In the genomic region with DNA sequence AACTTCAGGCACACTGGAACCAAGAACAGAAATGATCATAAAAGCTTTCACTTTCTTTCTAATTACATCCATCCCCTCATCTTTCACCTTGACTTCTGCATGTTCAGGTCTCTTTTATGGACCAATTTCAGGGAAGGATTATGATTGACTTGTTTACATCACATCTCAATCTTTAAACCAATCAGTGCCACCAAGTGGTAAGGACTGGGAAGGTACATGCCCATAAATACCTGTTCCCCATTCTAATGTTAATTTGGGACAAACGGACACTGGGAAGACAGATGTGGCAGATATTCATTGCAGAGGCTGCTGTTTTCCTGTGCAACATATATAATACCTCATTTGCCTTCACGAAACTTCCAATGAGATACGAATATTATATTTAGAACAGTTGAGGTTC, we compare ENCODE assay signal across 24 cellular contexts.
DNase-seq lines count a peak whose midpoint lies in the region; ATAC-seq and TF ChIP-seq lines count a peak whose summit lies in the region.
"Had no signal": no experiment of that assay in that cellular context is flagged by ENCODE, and none has a peak within 500 bp of the region (broad histone marks: within the 10 kb centered on the region; RNA-seq: fewer than 3 reads in every experiment).

No MANE protein-coding gene starts in this region.

- no peak overlapping the region for H2AFZ ChIP-seq in neuronal stem cell (ENCODE audit: low read length)

- no CpG with 5 or more reads among the region's 3 CpGs for WGBS in mesendoderm (ENCODE audit: extremely low coverage, insufficient coverage, low lambda C conversion rate)
- WGBS in neuronal stem cell (ENCODE audit: extremely low coverage in 2 of 2, insufficient read length in 2 of 2, insufficient replicate concordance in 1 of 2), 2 donors = no CpG with 5 or more reads among the region's 3 CpGs

- intact Hi-C loops in Right ventricle myocardium superior (cut with DNase I) (no loop called here), Right ventricle myocardium inferior (cut with DNase I) (no loop called here)

- H2AK5ac ChIP-seq in mesendoderm (ENCODE audit: low read length) (no peak overlapping the region), neuronal stem cell (ENCODE audit: low read depth, low read length) (no peak overlapping the region)

- no peak overlapping the region for H2BK12ac ChIP-seq in neuronal stem cell (ENCODE audit: low read length)

- TF ChIP-seq CTCF in LNCaP clone FGC (IDR thresholded peaks at IDR 0.05; ENCODE audit: control insufficient read depth, extremely low read depth, insufficient read depth) = peak; percentile 36; the same call in 1 of the 2 replicates

- no peaks in the 10 kb centered on the region for H3K9me3 ChIP-seq in neuronal stem cell (replicated peaks in 1 of 2; ENCODE audit: control insufficient read depth in 2 of 2, insufficient read depth in 1 of 2, low read depth in 1 of 2, low read length in 2 of 2)
- H3K9me3 ChIP-seq: A549 had no signal

- no peaks in the 10 kb centered on the region for H3K79me2 ChIP-seq in mesendoderm (ENCODE audit: control insufficient read depth, insufficient read depth, low read length)

- no peak overlapping the region for H4K5ac ChIP-seq in mesendoderm (ENCODE audit: low read length)

- H2BK5ac ChIP-seq in mesendoderm (ENCODE audit: low read length) = no peak overlapping the region
- no peak overlapping the region for H2BK5ac ChIP-seq in neuronal stem cell (ENCODE audit: low read length)

- no peak overlapping the region for H2BK15ac ChIP-seq in mesendoderm (replicated peaks; ENCODE audit: low read depth)
- no peak overlapping the region for H2BK15ac ChIP-seq in neuronal stem cell (ENCODE audit: low read length)

- H2BK120ac ChIP-seq in mesendoderm (ENCODE audit: low read depth, low read length) = no peak overlapping the region
- no peak overlapping the region for H2BK120ac ChIP-seq in neuronal stem cell (ENCODE audit: low read depth, low read length)

- H4K8ac ChIP-seq in mesendoderm (ENCODE audit: low read depth, low read length) = no peak overlapping the region
- H4K8ac ChIP-seq in neuronal stem cell (ENCODE audit: low read depth, low read length) = no peak overlapping the region

- H3K4me3 ChIP-seq in LNCaP clone FGC (ENCODE audit: low read depth, low read length) (no peak overlapping the region), mesendoderm (ENCODE audit: low read length) (no peak overlapping the region), neuronal stem cell (ENCODE audit: low read length in 2 of 2) (no peak overlapping the region)
- H3K4me3 ChIP-seq: A549 had no signal

- H3K27ac ChIP-seq in mesendoderm (ENCODE audit: low read depth, low read length) = no peak overlapping the region
- no peak overlapping the region for H3K27ac ChIP-seq in neuronal stem cell (replicated peaks; ENCODE audit: low read length)
- H3K27ac ChIP-seq: A549 had no signal

- H3K4me2 ChIP-seq in mesendoderm (ENCODE audit: low read length) (no peak overlapping the region), neuronal stem cell (ENCODE audit: insufficient read depth, low read length, poor library complexity, severe bottlenecking) (no peak overlapping the region)
- H3K4me2 ChIP-seq: A549 had no signal

- H4K91ac ChIP-seq in neuronal stem cell (ENCODE audit: low read depth, low read length, poor library complexity) = no peak overlapping the region

- H3K9ac ChIP-seq in mesendoderm (ENCODE audit: low read length) (no peak overlapping the region), neuronal stem cell (ENCODE audit: low read depth, low read length, poor library complexity) (no peak overlapping the region)

- H3K18ac ChIP-seq in mesendoderm (ENCODE audit: low read length) = no peak overlapping the region
- no peak overlapping the region for H3K18ac ChIP-seq in neuronal stem cell (ENCODE audit: low read length)

- no peaks in the 10 kb centered on the region for H3K36me3 ChIP-seq in mesendoderm (ENCODE audit: control insufficient read depth, insufficient read depth, low read length)
- H3K36me3 ChIP-seq in neuronal stem cell (replicated peaks in 1 of 2; ENCODE audit: control insufficient read depth in 2 of 2, insufficient read depth in 2 of 2, low read length in 2 of 2) = no peaks in the 10 kb centered on the region

- H3K23ac ChIP-seq in mesendoderm (ENCODE audit: low read length) = no peak overlapping the region
- no peak overlapping the region for H3K23ac ChIP-seq in neuronal stem cell (ENCODE audit: low read depth, low read length, poor library complexity)

- H3K79me1 ChIP-seq in mesendoderm (ENCODE audit: low read length) = no peaks in the 10 kb centered on the region
- H3K79me1 ChIP-seq in neuronal stem cell (ENCODE audit: low read depth, low read length) = no peaks in the 10 kb centered on the region

- H3K14ac ChIP-seq in neuronal stem cell (ENCODE audit: low read length) = no peak overlapping the region

- H3K27me3 ChIP-seq in mesendoderm (ENCODE audit: insufficient read depth, low read length, poor library complexity) (no peaks in the 10 kb centered on the region), neuronal stem cell (ENCODE audit: control insufficient read depth in 3 of 3, insufficient read depth in 3 of 3, low read depth in 1 of 3, low read length in 3 of 3) (no peaks in the 10 kb centered on the region)

- DNase-seq in NCI-H1105 treated with DMSO at 0.1 percent for 48 hours (lab: John Stamatoyannopoulos, UW) (peak; percentile 24), NCI-H1105 (lab: John Stamatoyannopoulos, UW) (no peak), LNCaP clone FGC (ENCODE audit: low read depth) (no peak), SW480 (ENCODE audit: low spot score) (peak; percentile 8), mesendoderm (peak; percentile 11), neuronal stem cell (ENCODE audit: low spot score) (no peak), Right ventricle myocardium superior (no peak), Right ventricle myocardium inferior (ENCODE audit: missing footprints) (no peak)
- DNase-seq: activated CD4-positive, alpha-beta T cell treated with anti-CD3 and anti-CD28 coated beads, Interleukin-2, amount 10 ng/mL, durations not matched to agents 7 days and 5 days; activated naive CD8-positive, alpha-beta T cell treated with anti-CD3 and anti-CD28 coated beads, Interleukin-2, amount 10 ng/mL, durations not matched to agents 7 days and 5 days; activated T-cell treated with anti-CD3 and anti-CD28 coated beads, Interleukin-2, amount 50 U/mL, for 1 hour; caudate nucleus; CD8-positive, alpha-beta memory T cell; effector memory CD8-positive, alpha-beta T cell; GF-D8; MV-4-11; NCI-H446; RPMI8226; stimulated activated CD4-positive, alpha-beta T cell treated with anti-CD3 and anti-CD28 coated beads, Interleukin-2, amount 100 ng/mL, for 48 hours; stimulated activated CD8-positive, alpha-beta memory T cell treated with anti-CD3 and anti-CD28 coated beads, Interleukin-4, amount 100 ng/mL, for 48 hours; T1000 had no signal

- ATAC-seq in Right ventricle myocardium superior (ENCODE audit: poor library complexity) (no peak), Right ventricle myocardium inferior (no peak)
- ATAC-seq: A549; effector memory CD8-positive, alpha-beta T cell; natural killer cell treated with Interleukin-12 subunit alpha and Interleukin-12 subunit beta and Interleukin-15 and Interleukin-18, amount 100 ng/mL, for 72 hours; sciatic nerve had no signal

- H3K4me1 ChIP-seq in mesendoderm (ENCODE audit: control insufficient read depth, low read depth, low read length) (no peaks in the 10 kb centered on the region), neuronal stem cell (ENCODE audit: control insufficient read depth in 2 of 2, insufficient read depth in 1 of 2, low read depth in 1 of 2, low read length in 2 of 2) (no peaks in the 10 kb centered on the region)
- H3K4me1 ChIP-seq: A549 had no signal

- H3K56ac ChIP-seq in mesendoderm (ENCODE audit: low read length) = no peak overlapping the region

- no peak overlapping the region for H3K4ac ChIP-seq in mesendoderm (ENCODE audit: low read depth, low read length)
- H3K4ac ChIP-seq in neuronal stem cell (ENCODE audit: low read length) = no peak overlapping the region

Comparison
In these comparisons a context has a peak if more than half of its experiments do, and no peak if none do; other contexts are left out.
1. DNase-seq: peak in NCI-H1105 treated with DMSO at 0.1 percent for 48 hours (single experiment), SW480 (single experiment) and mesendoderm (single experiment); none in NCI-H1105 (single experiment), LNCaP clone FGC (single experiment), neuronal stem cell (single experiment), Right ventricle myocardium superior (single experiment) and Right ventricle myocardium inferior (single experiment).